8 cellular contexts compared by ENCODE assay signal in genomic region chr19:48390188-48391099, GRCh38. TPM values are rescaled to one million over a fixed set of nuclear protein-coding genes. Genes with fewer than 3 reads are reported as not detected.
DNase-seq lines count a peak whose midpoint lies in the region; ATAC-seq, FAIRE-seq and TF ChIP-seq lines count a peak whose summit lies in the region.

No MANE protein-coding gene starts in this region.

- WGBS in pancreas, 2 donors: 1 to 2% methylated on average over 17 to 24 of the region's 24 CpGs

- peak overlapping the region; percentile 67 to 87 (median 76) for H3K27ac ChIP-seq in pancreas

- no peak for FAIRE-seq in pancreas (lab: Jason Lieb, UNC)

- H3K9me3 ChIP-seq in ES-I3 (ENCODE audit: control insufficient read depth, insufficient read depth, low read length): no peaks in the 10 kb centered on the region
- H3K9me3 ChIP-seq in adipocyte (ENCODE audit: control insufficient read depth, low read length): no peaks in the 10 kb centered on the region
- H3K9me3 ChIP-seq in pancreas: no peaks in the 10 kb centered on the region

- H3K4me3 ChIP-seq in adipocyte (ENCODE audit: low read length): peak overlapping the region; percentile 98
- H3K4me3 ChIP-seq in pancreas: peak overlapping the region; percentile 84 to 91 (median 89)

- peaks cover 19% of the 10 kb centered on the region for H3K36me3 ChIP-seq in ES-I3 (ENCODE audit: insufficient read depth, low read length)
- H3K36me3 ChIP-seq in adipocyte (ENCODE audit: control insufficient read depth, insufficient read depth, low read length, severe bottlenecking): peaks cover 37% of the 10 kb centered on the region
- peaks cover 0 to 19% (median 6%) of the 10 kb centered on the region in 3 donors for H3K36me3 ChIP-seq in pancreas

- peak; percentile 49 to 55 (median 51) for TF ChIP-seq CTCF in pancreas (IDR thresholded peaks at IDR 0.05)

- H3K9ac ChIP-seq in ES-I3 (ENCODE audit: low read depth, low read length) (peak overlapping the region; percentile 94), adipocyte (ENCODE audit: low read length) (peak overlapping the region; percentile 99)

- H3K4me1 ChIP-seq in ES-I3 (ENCODE audit: insufficient read depth, low read length) (no peaks in the 10 kb centered on the region), adipocyte (ENCODE audit: control insufficient read depth, insufficient read depth, low read length) (peaks cover 6% of the 10 kb centered on the region), pancreas (no peaks in the 10 kb centered on the region)

- DNase-seq in SK-MEL-5 (ENCODE audit: low read depth, low spot score) (peak; percentile 57), adipocyte (ENCODE audit: low read depth) (peak; percentile 91), Right ventricle myocardium superior (peak; percentile 80), pancreas (peak; percentile 56 to 90 (median 66))

- in situ Hi-C loops in SK-MEL-5 (cut with HindIII; ENCODE audit: low pct_unique_long_range_greater_than_20kb, low sequenced_read_pairs): no loop called here

- ATAC-seq in HG03439 (IDR thresholded peaks at IDR 0.05; ENCODE audit: unreplicated experiment) (peak; percentile 46), Right ventricle myocardium superior (ENCODE audit: poor library complexity) (peak; percentile 84), pancreas (peak; percentile 74 to 90 (median 84)), HG02973 (IDR thresholded peaks at IDR 0.05; ENCODE audit: unreplicated experiment) (no peak), HG02571 (IDR thresholded peaks at IDR 0.05; ENCODE audit: unreplicated experiment) (no peak)

- intact Hi-C loops in Right ventricle myocardium superior (cut with DNase I) (loop anchor here (5.0 kb wide), 1 partner anchor 73 kb away; no protein-coding TSS in a partner anchor), pancreas (cut with DNase I) (no loop called here)

- H3K27me3 ChIP-seq in adipocyte (replicated peaks; ENCODE audit: control insufficient read depth, insufficient read depth, low read length) (peaks cover 4% of the 10 kb centered on the region), pancreas (no peaks in the 10 kb centered on the region)

RNA-seq across cellular contexts. Expression of gene KDELR1, which starts 0.9 kb away (rescaled TPM):
- 82.2 and 97.9 TPM in 2 replicates for total RNA-seq in SK-MEL-5 (2014; rRNA removed; shearing (Covaris generic))
- 254 and 271 TPM in 2 replicates for polyA plus RNA-seq in SK-MEL-5 (2015; cell fraction: cytosol; rRNA removed)
- 61.3 and 78.6 TPM in 2 replicates for polyA plus RNA-seq in SK-MEL-5 (2015; cell fraction: nucleus; rRNA removed)
- total RNA-seq in Right ventricle myocardium superior: 69.5 TPM
- 10 to 100 TPM; 58.7 to 99.0 (median 77.0) TPM for total RNA-seq in pancreas
- polyA plus RNA-seq in pancreas: 100 to 1,000 TPM in 1 of 2 donors, 10 to 100 TPM in 1; 85.4 to 113 TPM

RNA-seq across cellular contexts. Expression of gene GRIN2D, which starts 3.0 kb away (rescaled TPM):
- total RNA-seq in SK-MEL-5 (2014; rRNA removed; shearing (Covaris generic)): 0.08 TPM in 1 of 2 replicates, not detected in the other
- polyA plus RNA-seq in SK-MEL-5 (2015; cell fraction: cytosol; rRNA removed): 0.15 and 0.18 TPM in 2 replicates
- 0.20 TPM in 1 of 2 replicates, not detected in the other for polyA plus RNA-seq in SK-MEL-5 (2015; cell fraction: nucleus; rRNA removed)
- total RNA-seq in Right ventricle myocardium superior (0.54 TPM), pancreas (under 1 TPM in 5 of 6 donors, not detected in 1; 0.04 to 0.66 (median 0.26) TPM)
- polyA plus RNA-seq in pancreas: under 1 TPM; 0.19 TPM

RNA-seq across cellular contexts. Expression of gene SYNGR4, which starts 26.3 kb away (rescaled TPM):
- not detected in 2 replicates for total RNA-seq in SK-MEL-5 (2014; rRNA removed; shearing (Covaris generic))
- polyA plus RNA-seq in SK-MEL-5 (2015; cell fraction: cytosol; rRNA removed): 0.70 TPM in 1 of 2 replicates, not detected in the other
- polyA plus RNA-seq in SK-MEL-5 (2015; cell fraction: nucleus; rRNA removed): not detected in 2 replicates
- total RNA-seq in Right ventricle myocardium superior (not detected), pancreas (1 to 10 TPM in 1 of 6 donors, under 1 TPM in 3, not detected in 2; 0.19 to 1.1 (median 0.25) TPM)
- polyA plus RNA-seq in pancreas: 10 to 100 TPM in 1 of 2 donors, under 1 TPM in 1; 0.91 to 16.4 TPM

RNA-seq across cellular contexts. Expression of gene TMEM143, which starts 26.7 kb away (rescaled TPM):
- total RNA-seq in SK-MEL-5 (2014; rRNA removed; shearing (Covaris generic)): 2.4 and 4.4 TPM in 2 replicates
- 5.3 and 8.7 TPM in 2 replicates for polyA plus RNA-seq in SK-MEL-5 (2015; cell fraction: cytosol; rRNA removed)
- polyA plus RNA-seq in SK-MEL-5 (2015; cell fraction: nucleus; rRNA removed): 15.2 and 25.3 TPM in 2 replicates
- total RNA-seq in Right ventricle myocardium superior: 105 TPM
- total RNA-seq in pancreas: 1 to 10 TPM; 3.3 to 7.3 (median 4.4) TPM
- 10 to 100 TPM in 1 of 2 donors, 1 to 10 TPM in 1; 8.0 to 11.2 TPM for polyA plus RNA-seq in pancreas

RNA-seq across cellular contexts. Expression of gene GRWD1, which starts 55.3 kb away (rescaled TPM):
- total RNA-seq in SK-MEL-5 (2014; rRNA removed; shearing (Covaris generic)): 43.7 and 44.4 TPM in 2 replicates
- polyA plus RNA-seq in SK-MEL-5 (2015; cell fraction: cytosol; rRNA removed): 58.5 and 60.0 TPM in 2 replicates
- polyA plus RNA-seq in SK-MEL-5 (2015; cell fraction: nucleus; rRNA removed): 10.4 and 14.9 TPM in 2 replicates
- total RNA-seq in Right ventricle myocardium superior (16.9 TPM), pancreas (10 to 100 TPM; 13.0 to 23.1 (median 18.2) TPM)
- 10 to 100 TPM in 1 of 2 donors, 1 to 10 TPM in 1; 8.6 to 10.2 TPM for polyA plus RNA-seq in pancreas

Comparison
In these comparisons a context has a peak if more than half of its experiments do, and no peak if none do; other contexts are left out.
1. ATAC-seq: peak in HG03439 (single experiment), Right ventricle myocardium superior (single experiment) and pancreas (4 of 4); none in HG02973 (single experiment) and HG02571 (single experiment).
2. Peak in every context shown above with its lines, with median percentiles within 50 percentile points of each other: DNase-seq.